Comparison of ENCODE assay signal across 8 cellular contexts in the genomic region with DNA sequence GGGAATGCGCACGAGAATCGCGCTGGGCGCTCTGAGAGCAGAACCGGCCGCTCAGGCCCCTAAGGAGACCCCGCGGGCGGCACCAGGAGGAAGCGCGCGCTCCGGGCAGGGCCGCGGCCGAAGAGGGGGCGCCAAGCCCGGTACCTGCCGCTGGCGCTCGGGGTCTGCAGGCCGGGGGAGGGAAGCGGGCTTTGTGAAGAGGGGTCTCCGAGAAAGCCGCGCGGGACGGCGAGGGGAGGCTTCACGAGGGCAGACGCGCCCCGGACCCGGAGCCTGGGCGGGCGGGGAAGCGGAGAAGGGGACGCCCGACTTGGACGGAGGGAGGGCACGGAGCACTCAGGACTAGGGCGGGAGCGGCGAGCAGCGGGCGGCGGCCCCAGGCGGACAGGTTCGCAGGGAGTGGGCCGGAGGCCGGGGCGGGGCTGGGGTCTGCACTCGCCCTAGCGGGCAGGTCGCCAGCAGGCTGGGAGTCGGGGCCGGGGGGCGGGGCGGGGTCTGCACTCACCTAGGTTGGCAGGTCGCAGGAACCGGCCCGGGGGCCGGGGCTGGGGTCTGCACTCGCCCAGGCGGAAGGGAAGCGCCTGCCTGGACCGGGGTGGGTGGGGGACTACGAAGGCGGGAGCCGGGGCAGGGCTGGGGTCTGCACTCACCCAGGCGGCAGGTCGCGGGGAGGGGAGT. TPM values are rescaled to one million over a fixed set of nuclear protein-coding genes. Genes with fewer than 3 reads are reported as not detected.
A peak's percentile ranks its signal among the peaks of the same experiment; 100 is the strongest.
DNase-seq lines count a peak whose midpoint lies in the region; ATAC-seq, FAIRE-seq and TF ChIP-seq lines count a peak whose summit lies in the region.

No MANE protein-coding gene starts in this region.

- peak overlapping the region; percentile 76 for H3K27ac ChIP-seq in WERI-Rb-1
- peak overlapping the region; percentile 93 to 99 (median 98) for H3K27ac ChIP-seq in esophagus squamous epithelium

- H3K9me3 Mint-ChIP-seq in Caco-2 (ENCODE audit: unreplicated experiment) (no peaks in the 10 kb centered on the region), naive B cell (no peaks in the 10 kb centered on the region)

- ATAC-seq in HG02943 (IDR thresholded peaks at IDR 0.05; ENCODE audit: low read depth, unreplicated experiment): peak; percentile 3
- no peak for ATAC-seq in naive B cell (ENCODE audit: low read depth in 2 of 2)
- ATAC-seq in HG03521 (IDR thresholded peaks at IDR 0.05; ENCODE audit: unreplicated experiment): no peak

- intact Hi-C loops in Caco-2 (cut with micrococcal nuclease; ENCODE audit: unreplicated experiment): loop anchor here (1.0 to 10.0 kb wide), 5 partner anchors 10 to 124 kb away; a partner anchor contains a TSS
- intact Hi-C loops in esophagus squamous epithelium (cut with DNase I): no loop called here

- TF ChIP-seq POLR2A in esophagus squamous epithelium (IDR thresholded peaks at IDR 0.05): no peak

- H3K27me3 Mint-ChIP-seq in Caco-2 (ENCODE audit: insufficient read depth, unreplicated experiment): no peaks in the 10 kb centered on the region
- peaks cover 0 to 8% (median 6%) of the 10 kb centered on the region in 3 donors for H3K27me3 Mint-ChIP-seq in naive B cell

- no peaks in the 10 kb centered on the region for H3K9me3 ChIP-seq in Caco-2
- H3K9me3 ChIP-seq in WERI-Rb-1 (ENCODE audit: severe bottlenecking): no peaks in the 10 kb centered on the region
- H3K9me3 ChIP-seq in esophagus squamous epithelium: no peaks in the 10 kb centered on the region

- BruUV-seq in Caco-2 (replicated peaks; lab: Mats Ljungman, UMichigan): no TSS peak

- peak overlapping the region; percentile 79 for H3K27ac Mint-ChIP-seq in Caco-2 (ENCODE audit: unreplicated experiment)
- H3K27ac Mint-ChIP-seq in naive B cell: peak overlapping the region; percentile 27 to 99 (median 92)

- H3K4me3 ChIP-seq in Caco-2 (ENCODE audit: low read depth, low read length) (peak overlapping the region; percentile 100), WERI-Rb-1 (ENCODE audit: low read depth, low read length) (peak overlapping the region; percentile 90), esophagus squamous epithelium (peak overlapping the region; percentile 76 to 96 (median 91))

- POLR2A ChIA-PET in Caco-2 (lab: Charles Lee): interaction anchor here (0.6 to 1.4 kb wide), 3 partner anchors 10 to 148 kb away, joined by 3 to 4 read pairs (median 4); no protein-coding TSS in a partner anchor

- DNase-seq in Caco-2 (peak; percentile 63 to 68), WERI-Rb-1 (peak; percentile 48), esophagus squamous epithelium (lab: John Stamatoyannopoulos, UW) (no peak), naive B cell (peak; percentile 25), RCC 7860 (ENCODE audit: low spot score) (no peak), NCI-H345 (lab: John Stamatoyannopoulos, UW) (no peak)

- H3K27me3 ChIP-seq in Caco-2 (replicated peaks; ENCODE audit: control insufficient read depth, insufficient read depth, low read length) (no peaks in the 10 kb centered on the region), WERI-Rb-1 (ENCODE audit: insufficient read depth, low read depth, severe bottlenecking) (no peaks in the 10 kb centered on the region), esophagus squamous epithelium (no peaks in the 10 kb centered on the region)

- peaks cover 12% of the 10 kb centered on the region for H3K4me1 Mint-ChIP-seq in Caco-2 (ENCODE audit: low read depth, unreplicated experiment)
- peaks cover 17 to 37% (median 34%) of the 10 kb centered on the region in 3 donors for H3K4me1 Mint-ChIP-seq in naive B cell

- H3K36me3 Mint-ChIP-seq in Caco-2 (ENCODE audit: insufficient read depth, unreplicated experiment): peaks cover 24% of the 10 kb centered on the region
- no peaks in the 10 kb centered on the region for H3K36me3 Mint-ChIP-seq in naive B cell

- CTCF ChIA-PET in Caco-2 (lab: Charles Lee): interaction anchor here (0.6 to 1.5 kb wide), 2 partner anchors 10 to 124 kb away, joined by 3 to 4 read pairs; a partner anchor contains a TSS

- WGBS in esophagus squamous epithelium, 2 donors: no CpG with 5 or more reads among the region's 74 CpGs

- TF ChIP-seq CTCF in Caco-2 (IDR thresholded peaks at IDR 0.05; ENCODE audit: insufficient read depth in 1 of 2, low read depth in 1 of 2, low read length in 1 of 2, severe bottlenecking in 1 of 2, unreplicated experiment in 1 of 2) (no peak), WERI-Rb-1 (IDR thresholded peaks at IDR 0.05; ENCODE audit: low read depth, low read length) (no peak), esophagus squamous epithelium (IDR thresholded peaks at IDR 0.05) (no peak)

- no peak for FAIRE-seq in RCC 7860 (lab: Jason Lieb, UNC)

- H3K4me1 ChIP-seq in Caco-2 (peaks cover 9% of the 10 kb centered on the region; the same call in 1 of the 2 replicates), esophagus squamous epithelium (peaks cover 13 to 57% (median 17%) of the 10 kb centered on the region in 3 donors)

- H3K4me3 Mint-ChIP-seq in Caco-2 (ENCODE audit: unreplicated experiment) (peak overlapping the region; percentile 83), naive B cell (peak overlapping the region; percentile 78 to 95 (median 89))

- H3K36me3 ChIP-seq in Caco-2 (ENCODE audit: control insufficient read depth, insufficient read depth, low read length) (no peaks in the 10 kb centered on the region), WERI-Rb-1 (no peaks in the 10 kb centered on the region), esophagus squamous epithelium (peaks cover 0 to 11% (median 0%) of the 10 kb centered on the region in 3 donors)

RNA-seq across cellular contexts. Expression of a gene that starts 0.8 kb away (rescaled TPM):
- total RNA-seq in Caco-2 (2022) (55.2 and 59.4 TPM in 2 replicates), esophagus squamous epithelium (10 to 100 TPM; 52.1 to 94.2 (median 60.5) TPM)
- 10 to 100 TPM; 15.4 to 23.0 (median 16.8) TPM for polyA plus RNA-seq in naive B cell (ENCODE audit: low read depth in 6 of 6)

RNA-seq across cellular contexts. Expression of a gene that starts 27.9 kb away (rescaled TPM):
- total RNA-seq in Caco-2 (2022): 13.2 and 17.6 TPM in 2 replicates
- total RNA-seq in esophagus squamous epithelium: 10 to 100 TPM in 1 of 4 donors, 1 to 10 TPM in 3; 6.4 to 15.1 (median 7.3) TPM
- polyA plus RNA-seq in naive B cell (ENCODE audit: low read depth in 6 of 6): 10 to 100 TPM; 12.6 to 20.4 (median 18.3) TPM

Comparison
In these comparisons a context has a peak if more than half of its experiments do, and no peak if none do; other contexts are left out.
1. DNase-seq: peak in Caco-2 (2 of 2), WERI-Rb-1 (single experiment) and naive B cell (single experiment); none in esophagus squamous epithelium (single experiment), RCC 7860 (single experiment) and NCI-H345 (single experiment).
2. Peak in every context shown above with its lines, with median percentiles within 50 percentile points of each other: H3K4me3 ChIP-seq.